ENCODE assay signal across 1 cellular context in the genomic region with DNA sequence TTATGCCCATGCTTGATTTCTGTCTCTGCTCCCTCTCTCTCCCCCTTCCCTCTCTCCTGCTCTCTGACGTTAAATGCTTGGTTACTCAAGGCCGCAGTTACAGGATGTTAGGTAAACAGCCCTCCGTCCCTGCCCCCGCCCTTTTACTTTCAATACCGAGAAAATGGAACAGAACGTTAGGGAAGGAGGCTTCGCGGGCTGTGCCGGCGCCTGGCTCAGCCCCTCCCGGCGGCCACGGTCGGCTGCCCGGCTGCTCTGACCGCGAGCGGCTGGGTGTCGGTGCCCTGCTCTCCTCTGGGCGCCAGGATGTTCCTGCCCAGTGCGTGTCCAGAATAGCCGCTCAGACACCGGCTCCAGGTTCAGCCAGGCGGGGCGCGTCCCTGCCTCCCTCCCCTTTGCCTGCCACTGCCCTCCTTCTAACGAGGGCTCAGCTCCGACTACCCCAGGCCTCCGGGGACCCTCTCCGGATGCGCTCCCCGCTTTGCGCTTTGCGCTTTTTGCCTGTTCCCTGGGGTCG.
TF ChIP-seq lines count a peak whose summit lies in the region.

No MANE protein-coding gene starts in this region.

TF ChIP-seq in WTC11, 78 proteins besides CTCF, POLR2A, EP300 and RAD21 (continued from another document):
- TF ChIP-seq ZNF416 (CRISPR knock-in tag; IDR thresholded peaks at IDR 0.05) = no peak
TF ChIP-seq in WTC11: peak in this region for 0.
